In genomic region chr20:34549291-34549928, GRCh38 we compare ENCODE assay signal across 1 cellular context.
TF ChIP-seq lines count a peak whose summit lies in the region.

No MANE protein-coding gene starts in this region.

TF ChIP-seq in GM23338, 12 proteins besides CTCF, POLR2A, EP300 and RAD21 (continued from another document):
- TF ChIP-seq ZNF462 (CRISPR knock-in tag; IDR thresholded peaks at IDR 0.05) (no peak), CREB1 (CRISPR knock-in tag; IDR thresholded peaks at IDR 0.05; ENCODE audit: low read depth) (no peak), STAT1 (IDR thresholded peaks at IDR 0.05; ENCODE audit: unreplicated experiment) (no peak), REST (IDR thresholded peaks at IDR 0.05; ENCODE audit: unreplicated experiment) (no peak)
TF ChIP-seq in GM23338: peak in this region for 0.
